18 cellular contexts compared by ENCODE assay signal in genomic region chr9:109923371-109923770, GRCh38.
DNase-seq lines count a peak whose midpoint lies in the region; ATAC-seq and TF ChIP-seq lines count a peak whose summit lies in the region.
"Had no signal": no experiment of that assay in that cellular context is flagged by ENCODE, and none has a peak within 500 bp of the region (broad histone marks: within the 10 kb centered on the region; RNA-seq: fewer than 3 reads in every experiment).

No MANE protein-coding gene starts in this region.

- intact Hi-C loops in prostate gland (cut with DNase I) (no loop called here), colonic mucosa (cut with DNase I) (no loop called here)

- H3K9me3 Mint-ChIP-seq in CD8-positive, alpha-beta memory T cell: peaks cover 0 to 1% (median 0%) of the 10 kb centered on the region in 5 donors
- H3K9me3 Mint-ChIP-seq: activated CD4-positive, alpha-beta memory T cell treated with anti-CD3 and anti-CD28 coated beads for 36 hours; activated naive CD8-positive, alpha-beta T cell treated with anti-CD3 and anti-CD28 coated beads, Interleukin-2, amount 10 ng/mL, durations not matched to agents 7 days and 5 days; activated T-cell treated with anti-CD3 and anti-CD28 coated beads, Interleukin-2, amount 50 U/mL, for 72 hours; HFFc6 had no signal

- POLR2A ChIA-PET in CD8-positive, alpha-beta memory T cell (lab: Charles Lee): no interaction called here

- H3K4me1 ChIP-seq in prostate gland (replicated peaks) (no peaks in the 10 kb centered on the region), colonic mucosa (no peaks in the 10 kb centered on the region)
- peaks cover 8% of the 10 kb centered on the region for H3K4me1 ChIP-seq in CD8-positive, alpha-beta memory T cell (ENCODE audit: insufficient read depth, low read length)

- DNase-seq in DMS153 treated with DMSO at 0.1 percent for 48 hours (lab: John Stamatoyannopoulos, UW; ENCODE audit: unreplicated experiment) (peak; percentile 19), NCI-H2107 treated with DMSO at 0.1 percent for 48 hours (lab: John Stamatoyannopoulos, UW; ENCODE audit: unreplicated experiment) (peak; percentile 52), cerebellum (ENCODE audit: low spot score) (peak; percentile 12), prostate gland (ENCODE audit: low spot score) (peak; percentile 52), colonic mucosa (no peak)
- no peak for DNase-seq in CD8-positive, alpha-beta memory T cell
- DNase-seq: activated CD4-positive, alpha-beta memory T cell treated with anti-CD3 and anti-CD28 coated beads for 36 hours; activated naive CD8-positive, alpha-beta T cell treated with anti-CD3 and anti-CD28 coated beads, Interleukin-2, amount 10 ng/mL, durations not matched to agents 7 days and 5 days; activated T-cell treated with anti-CD3 and anti-CD28 coated beads, Interleukin-2, amount 50 U/mL, for 72 hours; AML-193; HFFc6; kidney; midbrain; NCI-H526 treated with DMSO at 0.1 percent for 48 hours; nucleus accumbens; stimulated activated CD4-positive, alpha-beta T cell treated with anti-CD3 and anti-CD28 coated beads, Interleukin-2, amount 100 ng/mL, for 48 hours had no signal

- H3K4me3 Mint-ChIP-seq in CD8-positive, alpha-beta memory T cell: no peak overlapping the region
- H3K4me3 Mint-ChIP-seq: activated CD4-positive, alpha-beta memory T cell treated with anti-CD3 and anti-CD28 coated beads for 36 hours; activated naive CD8-positive, alpha-beta T cell treated with anti-CD3 and anti-CD28 coated beads, Interleukin-2, amount 10 ng/mL, durations not matched to agents 7 days and 5 days; activated T-cell treated with anti-CD3 and anti-CD28 coated beads, Interleukin-2, amount 50 U/mL, for 72 hours; HFFc6 had no signal

- H3K4me3 ChIP-seq in prostate gland (no peak overlapping the region), colonic mucosa (no peak overlapping the region)
- no peak overlapping the region for H3K4me3 ChIP-seq in CD8-positive, alpha-beta memory T cell (ENCODE audit: low read length)

- no peak overlapping the region for H3K27ac ChIP-seq in prostate gland
- H3K27ac ChIP-seq in CD8-positive, alpha-beta memory T cell (ENCODE audit: low read depth, low read length): no peak overlapping the region
- H3K27ac ChIP-seq in colonic mucosa: no peak overlapping the region

- no peaks in the 10 kb centered on the region for H3K27me3 ChIP-seq in prostate gland (replicated peaks; ENCODE audit: insufficient read depth)
- no peaks in the 10 kb centered on the region for H3K27me3 ChIP-seq in CD8-positive, alpha-beta memory T cell (ENCODE audit: insufficient read depth, low read length, poor library complexity, severe bottlenecking)
- H3K27me3 ChIP-seq in colonic mucosa: no peaks in the 10 kb centered on the region

- no peaks in the 10 kb centered on the region for H3K9me3 ChIP-seq in prostate gland
- no peaks in the 10 kb centered on the region for H3K9me3 ChIP-seq in CD8-positive, alpha-beta memory T cell (ENCODE audit: low read length)
- no peaks in the 10 kb centered on the region for H3K9me3 ChIP-seq in colonic mucosa

- no peak for TF ChIP-seq POLR2A in prostate gland (IDR thresholded peaks at IDR 0.05)

- no peaks in the 10 kb centered on the region for H3K36me3 Mint-ChIP-seq in CD8-positive, alpha-beta memory T cell
- H3K36me3 Mint-ChIP-seq: activated CD4-positive, alpha-beta memory T cell treated with anti-CD3 and anti-CD28 coated beads for 36 hours; activated naive CD8-positive, alpha-beta T cell treated with anti-CD3 and anti-CD28 coated beads, Interleukin-2, amount 10 ng/mL, durations not matched to agents 7 days and 5 days had no signal

- no peaks in the 10 kb centered on the region for H3K36me3 ChIP-seq in prostate gland
- H3K36me3 ChIP-seq in CD8-positive, alpha-beta memory T cell (ENCODE audit: insufficient read depth, low read length): no peaks in the 10 kb centered on the region
- H3K36me3 ChIP-seq in colonic mucosa: no peaks in the 10 kb centered on the region

- H3K9ac ChIP-seq in colonic mucosa (ENCODE audit: low read depth in 2 of 2, low read length in 2 of 2): no peak overlapping the region

- CTCF ChIA-PET in CD8-positive, alpha-beta memory T cell (lab: Charles Lee): no interaction called here

- peaks cover 7 to 11% (median 7%) of the 10 kb centered on the region in 3 donors for H3K4me1 Mint-ChIP-seq in CD8-positive, alpha-beta memory T cell

- TF ChIP-seq CTCF in prostate gland (IDR thresholded peaks at IDR 0.05) (peak in 1 of 4 experiments; percentile 9), colonic mucosa (IDR thresholded peaks at IDR 0.05) (no peak)

- no peak overlapping the region for H3K27ac Mint-ChIP-seq in CD8-positive, alpha-beta memory T cell
- H3K27ac Mint-ChIP-seq: activated CD4-positive, alpha-beta memory T cell treated with anti-CD3 and anti-CD28 coated beads for 36 hours; activated naive CD8-positive, alpha-beta T cell treated with anti-CD3 and anti-CD28 coated beads, Interleukin-2, amount 10 ng/mL, durations not matched to agents 7 days and 5 days; activated T-cell treated with anti-CD3 and anti-CD28 coated beads, Interleukin-2, amount 50 U/mL, for 72 hours; HFFc6 had no signal

- H3K27me3 Mint-ChIP-seq in CD8-positive, alpha-beta memory T cell: peaks cover 0 to 6% of the 10 kb centered on the region in 2 donors

- no peak for ATAC-seq in GM19397 (IDR thresholded peaks at IDR 0.05; ENCODE audit: unreplicated experiment)
- ATAC-seq: activated T-cell treated with anti-CD3 and anti-CD28 coated beads, Interleukin-2, amount 50 U/mL, for 72 hours; HepG2 had no signal

- 25% methylated on average over 5 of the region's 5 CpGs for WGBS in prostate gland

Comparison
In these comparisons a context has a peak if more than half of its experiments do, and no peak if none do; other contexts are left out.
1. DNase-seq: peak in DMS153 treated with DMSO at 0.1 percent for 48 hours (single experiment), NCI-H2107 treated with DMSO at 0.1 percent for 48 hours (single experiment), cerebellum (single experiment) and prostate gland (single experiment); none in CD8-positive, alpha-beta memory T cell (0 of 5) and colonic mucosa (single experiment).